ENCODE assay signal across 8 cellular contexts in the genomic region with DNA sequence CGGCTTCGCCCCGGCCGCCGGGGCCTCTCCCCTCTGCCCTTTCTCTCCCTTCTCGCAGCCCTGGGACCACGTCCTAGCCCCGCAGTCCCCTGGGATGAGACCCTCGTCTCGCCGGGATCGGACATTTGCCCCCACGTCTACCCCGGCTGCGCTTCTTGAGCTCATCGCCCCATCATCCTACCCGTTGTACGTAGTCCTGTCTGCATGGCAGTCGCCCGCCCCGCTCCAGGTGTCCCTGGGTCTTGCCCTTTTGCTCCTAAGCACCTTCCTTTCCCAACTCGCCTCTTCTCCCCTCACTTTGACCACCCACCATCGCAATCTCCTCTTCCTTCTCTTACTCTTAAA. TPM values are rescaled to one million over a fixed set of nuclear protein-coding genes. Genes with fewer than 3 reads are reported as not detected.
DNase-seq lines count a peak whose midpoint lies in the region; ATAC-seq and TF ChIP-seq lines count a peak whose summit lies in the region.

No MANE protein-coding gene starts in this region.

- CTCF ChIA-PET in Caco-2 (lab: Charles Lee), result interaction anchor here (0.6 to 1.1 kb wide), 3 partner anchors 175 to 208 kb away, joined by 3 to 6 read pairs (median 3); no protein-coding TSS in a partner anchor

- in situ Hi-C loops in gastrocnemius medialis (cut with MboI; ENCODE audit: low sequenced_read_pairs in 4 of 4), result no loop called here

- no peak for TF ChIP-seq POLR2A in gastrocnemius medialis (IDR thresholded peaks at IDR 0.05)

- no peaks in the 10 kb centered on the region for H3K36me3 ChIP-seq in Caco-2 (ENCODE audit: control insufficient read depth, insufficient read depth, low read length)
- no peaks in the 10 kb centered on the region for H3K36me3 ChIP-seq in right atrium auricular region
- no peaks in the 10 kb centered on the region for H3K36me3 ChIP-seq in gastrocnemius medialis

- BruUV-seq in Caco-2 (replicated peaks; lab: Mats Ljungman, UMichigan), result no TSS peak

- H3K36me3 Mint-ChIP-seq in Caco-2 (ENCODE audit: insufficient read depth, unreplicated experiment), result peaks cover 15% of the 10 kb centered on the region
- no peaks in the 10 kb centered on the region for H3K36me3 Mint-ChIP-seq in activated T-helper 1 cell treated with anti-CD3 and anti-CD28 coated beads, Interleukin-12 subunit alpha, Interleukin-12 subunit beta, Interleukin-2, Interleukin-4 antibody, amounts not matched to agents 30 ng/mL and 10 ng/mL and 1 ng/mL, durations not matched to agents 14 hours and 24 hours and 36 hours (ENCODE audit: low read depth)

- POLR2A ChIA-PET in Caco-2 (lab: Charles Lee), result interaction anchor here (0.5 to 1.0 kb wide), 2 partner anchors 288 to 650 kb away, joined by 3 to 4 read pairs; no protein-coding TSS in a partner anchor

- DNase-seq in Caco-2, result no peak
- no peak for DNase-seq in activated T-helper 1 cell treated with anti-CD3 and anti-CD28 coated beads, Interleukin-12 subunit alpha, Interleukin-12 subunit beta, Interleukin-2, Interleukin-4 antibody, amounts not matched to agents 30 ng/mL and 10 ng/mL and 1 ng/mL, durations not matched to agents 14 hours and 24 hours and 36 hours (ENCODE audit: low spot score)
- no peak for DNase-seq in right atrium auricular region (ENCODE audit: low spot score)
- DNase-seq in gastrocnemius medialis, result no peak
- no peak for DNase-seq in dedifferentiated amniotic fluid mesenchymal stem cell (ENCODE audit: extremely low spot score)

- no peaks in the 10 kb centered on the region for H3K9me3 Mint-ChIP-seq in Caco-2 (ENCODE audit: unreplicated experiment)
- no peaks in the 10 kb centered on the region for H3K9me3 Mint-ChIP-seq in activated T-helper 1 cell treated with anti-CD3 and anti-CD28 coated beads, Interleukin-12 subunit alpha, Interleukin-12 subunit beta, Interleukin-2, Interleukin-4 antibody, amounts not matched to agents 30 ng/mL and 10 ng/mL and 1 ng/mL, durations not matched to agents 14 hours and 24 hours and 36 hours

- H3K4me1 ChIP-seq in Caco-2, result peaks cover 5% of the 10 kb centered on the region
- H3K4me1 ChIP-seq in right atrium auricular region, result peaks cover 0 to 9% of the 10 kb centered on the region in 2 donors
- no peaks in the 10 kb centered on the region for H3K4me1 ChIP-seq in gastrocnemius medialis

- H3K9me3 ChIP-seq in Caco-2 (no peaks in the 10 kb centered on the region), right atrium auricular region (no peaks in the 10 kb centered on the region), gastrocnemius medialis (no peaks in the 10 kb centered on the region)

- peak overlapping the region; percentile 75 for H3K27ac Mint-ChIP-seq in Caco-2 (ENCODE audit: unreplicated experiment)
- H3K27ac Mint-ChIP-seq in activated T-helper 1 cell treated with anti-CD3 and anti-CD28 coated beads, Interleukin-12 subunit alpha, Interleukin-12 subunit beta, Interleukin-2, Interleukin-4 antibody, amounts not matched to agents 30 ng/mL and 10 ng/mL and 1 ng/mL, durations not matched to agents 14 hours and 24 hours and 36 hours, result peak overlapping the region; percentile 49

- TF ChIP-seq CTCF in Caco-2 (IDR thresholded peaks at IDR 0.05; ENCODE audit: insufficient read depth in 1 of 2, low read depth in 1 of 2, low read length in 1 of 2, severe bottlenecking in 1 of 2, unreplicated experiment in 1 of 2), result no peak
- TF ChIP-seq CTCF in right atrium auricular region (IDR thresholded peaks at IDR 0.05), result no peak
- TF ChIP-seq CTCF in gastrocnemius medialis (IDR thresholded peaks at IDR 0.05 in 4 of 5, conservative IDR thresholded peaks at IDR 0.05 in 1 of 5), result no peak

- peak overlapping the region; percentile 52 to 88 for H3K27ac ChIP-seq in right atrium auricular region
- H3K27ac ChIP-seq in gastrocnemius medialis, result peak overlapping the region; percentile 20 to 74 (median 65)

- intact Hi-C loops in Caco-2 (cut with micrococcal nuclease; ENCODE audit: unreplicated experiment) (loop anchor here (1.0 to 10.0 kb wide), 4 partner anchors 33 to 208 kb away; no protein-coding TSS in a partner anchor), gastrocnemius medialis (cut with DNase I; ENCODE audit: low total_unique reads) (no loop called here)
- intact Hi-C loops in activated T-helper 1 cell treated with anti-CD3 and anti-CD28 coated beads, Interleukin-12 subunit alpha, Interleukin-12 subunit beta, Interleukin-2, Interleukin-4 antibody, amounts not matched to agents 30 ng/mL and 10 ng/mL and 1 ng/mL, durations not matched to agents 14 hours and 24 hours and 36 hours (cut with micrococcal nuclease), result loop anchor here (1.0 to 10.0 kb wide), 5 partner anchors 91 to 1099 kb away; a partner anchor contains a TSS

- ATAC-seq in HG03066 (IDR thresholded peaks at IDR 0.05; ENCODE audit: low read depth, unreplicated experiment), result peak; percentile 6
- ATAC-seq in gastrocnemius medialis, result no peak
- no peak for ATAC-seq in HG03442 (IDR thresholded peaks at IDR 0.05; ENCODE audit: unreplicated experiment)
- ATAC-seq in GM21526 (IDR thresholded peaks at IDR 0.05; ENCODE audit: low FRiP score, unreplicated experiment), result no peak

- peaks cover 12% of the 10 kb centered on the region for H3K4me1 Mint-ChIP-seq in Caco-2 (ENCODE audit: low read depth, unreplicated experiment)
- H3K4me1 Mint-ChIP-seq in activated T-helper 1 cell treated with anti-CD3 and anti-CD28 coated beads, Interleukin-12 subunit alpha, Interleukin-12 subunit beta, Interleukin-2, Interleukin-4 antibody, amounts not matched to agents 30 ng/mL and 10 ng/mL and 1 ng/mL, durations not matched to agents 14 hours and 24 hours and 36 hours (ENCODE audit: low read depth), result peaks cover 29% of the 10 kb centered on the region

- H3K4me3 ChIP-seq in Caco-2 (ENCODE audit: low read depth, low read length) (peak overlapping the region; percentile 89), right atrium auricular region (peak overlapping the region; percentile 97), gastrocnemius medialis (peak overlapping the region; percentile 64 to 70 (median 70))

- H3K27me3 Mint-ChIP-seq in Caco-2 (ENCODE audit: insufficient read depth, unreplicated experiment), result no peaks in the 10 kb centered on the region
- peaks cover 36% of the 10 kb centered on the region for H3K27me3 Mint-ChIP-seq in activated T-helper 1 cell treated with anti-CD3 and anti-CD28 coated beads, Interleukin-12 subunit alpha, Interleukin-12 subunit beta, Interleukin-2, Interleukin-4 antibody, amounts not matched to agents 30 ng/mL and 10 ng/mL and 1 ng/mL, durations not matched to agents 14 hours and 24 hours and 36 hours (ENCODE audit: insufficient read depth)

- H3K27me3 ChIP-seq in Caco-2 (replicated peaks; ENCODE audit: control insufficient read depth, insufficient read depth, low read length), result no peaks in the 10 kb centered on the region
- H3K27me3 ChIP-seq in right atrium auricular region, result no peaks in the 10 kb centered on the region
- peaks cover 19 to 23% (median 22%) of the 10 kb centered on the region in 3 donors for H3K27me3 ChIP-seq in gastrocnemius medialis

- H3K4me3 Mint-ChIP-seq in Caco-2 (ENCODE audit: unreplicated experiment), result peak overlapping the region; percentile 80
- peak overlapping the region; percentile 92 for H3K4me3 Mint-ChIP-seq in activated T-helper 1 cell treated with anti-CD3 and anti-CD28 coated beads, Interleukin-12 subunit alpha, Interleukin-12 subunit beta, Interleukin-2, Interleukin-4 antibody, amounts not matched to agents 30 ng/mL and 10 ng/mL and 1 ng/mL, durations not matched to agents 14 hours and 24 hours and 36 hours

RNA-seq across cellular contexts. Expression of a gene that starts 0.6 kb away (rescaled TPM):
- total RNA-seq in Caco-2 (2022) (31.0 and 32.8 TPM in 2 replicates), right atrium auricular region (1 to 10 TPM; 9.0 to 9.3 TPM), gastrocnemius medialis (1 to 10 TPM; 1.4 to 3.7 (median 3.0) TPM)
- 1.6 and 1.8 TPM in 2 replicates for total RNA-seq in activated T-helper 1 cell treated with anti-CD3 and anti-CD28 coated beads, Interleukin-12 subunit alpha, Interleukin-12 subunit beta, Interleukin-2, Interleukin-4 antibody, amounts not matched to agents 30 ng/mL and 10 ng/mL and 1 ng/mL, durations not matched to agents 14 hours and 24 hours and 36 hours
